8 cellular contexts compared by ENCODE assay signal in genomic region chr1:211951856-211952255, GRCh38.
DNase-seq lines count a peak whose midpoint lies in the region; ATAC-seq, FAIRE-seq and TF ChIP-seq lines count a peak whose summit lies in the region.

No MANE protein-coding gene starts in this region.

- peak; percentile 71 for ATAC-seq in GM18505 (IDR thresholded peaks at IDR 0.05; ENCODE audit: unreplicated experiment)

- no peak overlapping the region for H3K4me3 ChIP-seq in NB4 (ENCODE audit: low read depth, low read length)
- no peak overlapping the region for H3K4me3 ChIP-seq in lower leg skin (ENCODE audit: low read depth, poor library complexity, severe bottlenecking)

- TF ChIP-seq POLR2A in GM18505 (IDR thresholded peaks at IDR 0.05; ENCODE audit: borderline replicate concordance, extremely low read depth, insufficient read depth, insufficient read length) (no peak), H54 (IDR thresholded peaks at IDR 0.05; ENCODE audit: low read depth, low read length) (no peak), NB4 (IDR thresholded peaks at IDR 0.05; ENCODE audit: extremely low read depth, insufficient read length) (no peak), lower leg skin (IDR thresholded peaks at IDR 0.05) (no peak)

- TF ChIP-seq CTCF in NB4 (IDR thresholded peaks at IDR 0.05; ENCODE audit: low read depth, low read length) (no peak), lower leg skin (IDR thresholded peaks at IDR 0.05) (no peak)

- peak; percentile 98 for FAIRE-seq in H54 (lab: Jason Lieb, UNC)

- intact Hi-C loops in lower leg skin (cut with DNase I; ENCODE audit: low total_unique reads) = no loop called here

- peak; percentile 35 for DNase-seq in H54 (ENCODE audit: insufficient read length, low spot score)
- peak; percentile 30 for DNase-seq in NB4 (ENCODE audit: low read depth)
- peak; percentile 81 for DNase-seq in iris pigment epithelial cell (ENCODE audit: low read depth)
- DNase-seq in lower leg skin (ENCODE audit: low spot score in 2 of 2) = no peak
- DNase-seq in NCI-H187 (lab: John Stamatoyannopoulos, UW) = no peak
- DNase-seq in stimulated activated CD4-positive, alpha-beta T cell treated with anti-CD3 and anti-CD28 coated beads, Interleukin-15, amount 100 ng/mL, for 24 hours = no peak
- DNase-seq in NCI-H1930 (lab: John Stamatoyannopoulos, UW) = no peak

Comparison
In these comparisons a context has a peak if more than half of its experiments do, and no peak if none do; other contexts are left out.
1. DNase-seq: peak in H54 (single experiment), NB4 (single experiment) and iris pigment epithelial cell (single experiment); none in lower leg skin (0 of 2), NCI-H187 (0 of 2), stimulated activated CD4-positive, alpha-beta T cell treated with anti-CD3 and anti-CD28 coated beads, Interleukin-15, amount 100 ng/mL, for 24 hours (single experiment) and NCI-H1930 (0 of 2).